Comparison of ENCODE assay signal across 13 cellular contexts in the genomic region with DNA sequence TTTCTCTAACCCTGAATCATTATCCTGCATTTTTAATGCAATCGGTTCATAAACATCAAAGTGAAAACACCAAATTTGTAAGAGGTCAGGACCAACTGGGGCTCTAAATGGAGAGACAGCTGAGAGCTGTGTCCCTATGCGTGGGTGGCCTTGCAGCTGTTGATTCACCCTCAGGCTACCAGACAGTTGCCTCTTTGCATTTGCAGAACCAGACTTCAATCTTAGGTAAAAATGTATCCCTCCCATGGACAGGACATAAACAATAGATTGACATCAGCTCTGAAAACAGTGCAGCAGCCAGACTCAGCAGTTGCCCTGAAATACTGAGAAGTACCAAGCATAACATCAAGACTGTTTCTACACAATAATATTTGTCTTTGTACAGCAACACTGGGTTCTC. TPM values are rescaled to one million over a fixed set of nuclear protein-coding genes. Genes with fewer than 3 reads are reported as not detected.
DNase-seq lines count a peak whose midpoint lies in the region; ATAC-seq and TF ChIP-seq lines count a peak whose summit lies in the region.
"Had no signal": no experiment of that assay in that cellular context is flagged by ENCODE, and none has a peak within 500 bp of the region (broad histone marks: within the 10 kb centered on the region; RNA-seq: fewer than 3 reads in every experiment).

No MANE protein-coding gene starts in this region.

- H3K4me2 ChIP-seq in skeletal muscle satellite cell (ENCODE audit: low read length), result peak overlapping the region; percentile 46
- H3K4me2 ChIP-seq: BLaER1 treated with 17β-estradiol and CSF1 and Interleukin-3, amounts not matched to agents 10 nM and 100 nM had no signal

- TF ChIP-seq CTCF in astrocyte of the spinal cord (IDR thresholded peaks at IDR 0.05; ENCODE audit: low read depth, low read length), result no peak

- H3K27me3 ChIP-seq in skeletal muscle satellite cell (ENCODE audit: control insufficient read depth, insufficient read depth, low read length), result no peaks in the 10 kb centered on the region

- DNase-seq in DMS53 (lab: John Stamatoyannopoulos, UW) (peak; percentile 41), DMS53 treated with DMSO at 0.1 percent for 48 hours (lab: John Stamatoyannopoulos, UW; ENCODE audit: unreplicated experiment) (no peak), NCI-H1417 treated with DMSO at 0.1 percent for 48 hours (lab: John Stamatoyannopoulos, UW) (peak; percentile 63), astrocyte of the spinal cord (ENCODE audit: low read depth, low spot score) (peak; percentile 70), NCI-H187 (lab: John Stamatoyannopoulos, UW) (no peak)
- DNase-seq in central memory CD4-positive, alpha-beta T cell, result no peak
- DNase-seq: activated naive CD8-positive, alpha-beta T cell treated with anti-CD3 and anti-CD28 coated beads, Interleukin-2, amount 50 U/mL, for 24 hours; naive B cell; NCI-H2029 treated with DMSO at 0.1 percent for 48 hours; stimulated activated naive B cell treated with anti-CD40 and anti-IgM and Interleukin-4, amounts not matched to agents 10 μg/mL and 1 μg/mL and 100 μg/mL, for 72 hours had no signal

- H3K9ac ChIP-seq in skeletal muscle satellite cell (ENCODE audit: low read depth, low read length), result no peak overlapping the region
- H3K9ac ChIP-seq: BLaER1 treated with 17β-estradiol and CSF1 and Interleukin-3, amounts not matched to agents 10 nM and 100 nM had no signal

- peaks cover 21% of the 10 kb centered on the region for H3K4me1 ChIP-seq in skeletal muscle satellite cell (ENCODE audit: control insufficient read depth, insufficient read depth, low read length)
- H3K4me1 ChIP-seq: BLaER1 treated with 17β-estradiol and CSF1 and Interleukin-3, amounts not matched to agents 10 nM and 100 nM had no signal

- no peaks in the 10 kb centered on the region for H3K36me3 ChIP-seq in skeletal muscle satellite cell (ENCODE audit: insufficient read depth, low read length)

- in situ Hi-C loops in astrocyte of the spinal cord (cut with HindIII; ENCODE audit: low sequenced_read_pairs), result no loop called here

- ATAC-seq in HG02884 (IDR thresholded peaks at IDR 0.05; ENCODE audit: unreplicated experiment), result no peak
- ATAC-seq: activated naive CD8-positive, alpha-beta T cell treated with anti-CD3 and anti-CD28 coated beads, Interleukin-2, amount 50 U/mL, for 24 hours; stimulated activated naive B cell treated with anti-CD40 and anti-IgM and Interleukin-4, amounts not matched to agents 10 μg/mL and 1 μg/mL and 100 μg/mL, for 72 hours had no signal

- H3K4me3 ChIP-seq in astrocyte of the spinal cord (ENCODE audit: low read depth, low read length) (no peak overlapping the region), skeletal muscle satellite cell (ENCODE audit: low read length) (no peak overlapping the region)
- H3K4me3 ChIP-seq: BLaER1 treated with 17β-estradiol and CSF1 and Interleukin-3, amounts not matched to agents 10 nM and 100 nM had no signal

- H3K9me3 ChIP-seq in skeletal muscle satellite cell (replicated peaks; ENCODE audit: low read length), result no peaks in the 10 kb centered on the region
- H3K9me3 ChIP-seq: BLaER1 treated with 17β-estradiol and CSF1 and Interleukin-3, amounts not matched to agents 10 nM and 100 nM had no signal

RNA-seq across cellular contexts. Expression of a gene that starts 8.8 kb away (rescaled TPM):
- total RNA-seq in skeletal muscle satellite cell (2012; rRNA removed), result 3.0 and 3.5 TPM in 2 replicates

RNA-seq across cellular contexts. Expression of a gene that starts 51.3 kb away (rescaled TPM):
- total RNA-seq in skeletal muscle satellite cell (2012; rRNA removed), result 6.3 and 8.1 TPM in 2 replicates

Comparison
In these comparisons a context has a peak if more than half of its experiments do, and no peak if none do; other contexts are left out.
1. DNase-seq: peak in DMS53 (single experiment), NCI-H1417 treated with DMSO at 0.1 percent for 48 hours (single experiment) and astrocyte of the spinal cord (single experiment); none in DMS53 treated with DMSO at 0.1 percent for 48 hours (single experiment), central memory CD4-positive, alpha-beta T cell (single experiment) and NCI-H187 (0 of 2).